Comparison of ENCODE assay signal across 12 cellular contexts in the genomic region with DNA sequence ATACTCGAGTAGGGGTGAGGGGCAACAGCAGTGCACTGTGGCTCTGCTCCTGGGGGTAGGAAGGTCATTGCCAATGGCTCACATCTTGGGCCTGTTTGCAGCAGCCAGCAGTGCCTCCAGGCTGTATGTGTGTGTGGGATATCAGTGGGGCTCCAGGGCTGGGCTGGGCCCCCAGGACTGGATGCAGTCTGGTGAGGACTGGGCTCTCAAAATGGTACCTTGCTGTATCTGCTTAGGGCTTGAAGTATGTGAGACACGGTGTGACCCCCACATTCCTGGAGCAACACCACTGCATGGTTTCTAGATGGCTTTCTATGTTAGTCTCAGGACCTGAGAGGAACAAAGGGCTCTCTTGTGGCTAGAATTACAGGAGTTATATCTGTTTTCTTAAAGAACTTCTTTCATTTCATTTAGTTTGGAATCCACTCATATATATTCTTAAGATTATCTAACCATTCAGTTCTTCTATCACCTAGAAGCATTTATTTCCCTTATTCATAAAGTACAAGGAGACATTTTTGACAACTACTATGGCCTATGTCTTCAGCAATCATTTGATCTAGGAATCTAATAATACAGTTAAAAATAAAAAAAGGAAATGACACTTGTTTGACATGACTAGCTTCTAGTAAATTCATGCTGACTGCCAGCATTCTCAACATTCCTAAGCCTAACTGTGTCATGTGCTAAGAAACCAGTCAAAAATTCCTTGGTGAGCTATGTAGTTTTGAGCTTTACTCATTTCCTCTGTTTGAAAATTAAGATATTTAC.
DNase-seq lines count a peak whose midpoint lies in the region; ATAC-seq and TF ChIP-seq lines count a peak whose summit lies in the region.
"Had no signal": no experiment of that assay in that cellular context is flagged by ENCODE, and none has a peak within 500 bp of the region (broad histone marks: within the 10 kb centered on the region; RNA-seq: fewer than 3 reads in every experiment).

No MANE protein-coding gene starts in this region.

- WGBS in hepatocyte (ENCODE audit: low lambda C conversion rate, missing lambda C conversion rate): 91% methylated on average over 2 of the region's 2 CpGs
- WGBS in spleen, 5 donors: 83 to 90% (median 85%) methylated on average over 2 of the region's 2 CpGs

- H3K4me1 Mint-ChIP-seq in WTC11: peaks cover 28% of the 10 kb centered on the region
- no peaks in the 10 kb centered on the region for H3K4me1 Mint-ChIP-seq in T-helper 2 cell treated with Interferon-gamma antibody and Interleukin-4, amounts not matched to agents 5 μg/mL and 100 μg/mL, for 36 hours (ENCODE audit: low read depth)

- no peaks in the 10 kb centered on the region for H3K27me3 Mint-ChIP-seq in WTC11 (ENCODE audit: low read depth)
- H3K27me3 Mint-ChIP-seq in T-helper 2 cell treated with Interferon-gamma antibody and Interleukin-4, amounts not matched to agents 5 μg/mL and 100 μg/mL, for 36 hours (ENCODE audit: low read depth): no peaks in the 10 kb centered on the region

- H3K36me3 ChIP-seq in hepatocyte (replicated peaks; ENCODE audit: insufficient read depth, low read depth) (no peaks in the 10 kb centered on the region), spleen (no peaks in the 10 kb centered on the region), vagina (no peaks in the 10 kb centered on the region)
- H3K36me3 ChIP-seq: HAP-1 had no signal

- H4K20me1 ChIP-seq in hepatocyte (ENCODE audit: insufficient read depth, poor library complexity, severe bottlenecking): no peaks in the 10 kb centered on the region

- H2AFZ ChIP-seq in hepatocyte: no peak overlapping the region

- H3K9me2 ChIP-seq in hepatocyte (replicated peaks; ENCODE audit: insufficient read depth): no peaks in the 10 kb centered on the region

- no peaks in the 10 kb centered on the region for H3K9me3 ChIP-seq in hepatocyte (ENCODE audit: low read depth)
- H3K9me3 ChIP-seq in spleen: peaks cover 0 to 44% (median 20%) of the 10 kb centered on the region in 8 donors
- no peaks in the 10 kb centered on the region for H3K9me3 ChIP-seq in vagina

- peaks cover 44% of the 10 kb centered on the region for H3K9me3 Mint-ChIP-seq in WTC11
- H3K9me3 Mint-ChIP-seq in T-helper 2 cell treated with Interferon-gamma antibody and Interleukin-4, amounts not matched to agents 5 μg/mL and 100 μg/mL, for 36 hours: peaks cover 5% of the 10 kb centered on the region

- peak; percentile 72 for ATAC-seq in WTC11
- ATAC-seq: GM12878 had no signal

- in situ Hi-C loops in G401 (cut with HindIII; ENCODE audit: low sequenced_read_pairs): no loop called here

- H3K4me3 Mint-ChIP-seq in WTC11: no peak overlapping the region
- no peak overlapping the region for H3K4me3 Mint-ChIP-seq in T-helper 2 cell treated with Interferon-gamma antibody and Interleukin-4, amounts not matched to agents 5 μg/mL and 100 μg/mL, for 36 hours

- peaks cover 15% of the 10 kb centered on the region for H3K4me1 ChIP-seq in hepatocyte (ENCODE audit: insufficient read depth)
- peaks cover 0 to 3% (median 0%) of the 10 kb centered on the region in 6 donors for H3K4me1 ChIP-seq in spleen
- H3K4me1 ChIP-seq in vagina: no peaks in the 10 kb centered on the region

- DNase-seq in HFF-Myc (ENCODE audit: extremely low read depth, low read depth) (peak; percentile 35), WTC11 (ENCODE audit: low spot score) (peak; percentile 9), hepatocyte (ENCODE audit: low spot score) (peak; percentile 14), spleen (peak; percentile 47), G401 (ENCODE audit: low spot score) (no peak), vagina (ENCODE audit: extremely low spot score in 2 of 2) (no peak)
- DNase-seq in T-helper 2 cell treated with Interferon-gamma antibody and Interleukin-4, amounts not matched to agents 5 μg/mL and 100 μg/mL, for 36 hours (ENCODE audit: low spot score): no peak
- DNase-seq in activated T-cell treated with anti-CD3 and anti-CD28 coated beads, Interleukin-2, amount 50 U/mL, for 1 hour: no peak
- DNase-seq: activated gamma-delta T cell; stimulated activated CD4-positive, alpha-beta T cell treated with anti-CD3 and anti-CD28 coated beads, Interleukin-2, amount 100 ng/mL, for 24 hours had no signal

- no peaks in the 10 kb centered on the region for H3K27me3 ChIP-seq in hepatocyte
- no peaks in the 10 kb centered on the region for H3K27me3 ChIP-seq in spleen (replicated peaks in 1 of 7)
- H3K27me3 ChIP-seq in vagina: no peaks in the 10 kb centered on the region

- CTCF ChIA-PET in WTC11 (lab: Charles Lee): interaction anchor here (1.0 to 1.6 kb wide), 2 partner anchors 11 to 691 kb away, joined by 3 to 5 read pairs; no protein-coding TSS in a partner anchor

- POLR2A ChIA-PET in WTC11 (lab: Charles Lee): no interaction called here

- 0 out of 2 replicates have a peak overlapping the region, but pooled peaks have one; percentile 42 for H3K27ac Mint-ChIP-seq in WTC11
- no peak overlapping the region for H3K27ac Mint-ChIP-seq in T-helper 2 cell treated with Interferon-gamma antibody and Interleukin-4, amounts not matched to agents 5 μg/mL and 100 μg/mL, for 36 hours

- no peak for TF ChIP-seq CTCF in HFF-Myc (IDR thresholded peaks at IDR 0.05; ENCODE audit: low read depth, low read length, missing control alignments)
- no peak for TF ChIP-seq CTCF in WTC11 (IDR thresholded peaks at IDR 0.05)
- no peak for TF ChIP-seq CTCF in hepatocyte (IDR thresholded peaks at IDR 0.05; ENCODE audit: poor library complexity)
- TF ChIP-seq CTCF in spleen (IDR thresholded peaks at IDR 0.05 in 8 of 11, conservative IDR thresholded peaks at IDR 0.05 in 3 of 11): no peak
- TF ChIP-seq CTCF in vagina (IDR thresholded peaks at IDR 0.05): no peak

- no peak overlapping the region for H3K4me3 ChIP-seq in HFF-Myc (replicated peaks; ENCODE audit: low read depth, low read length)
- no peak overlapping the region for H3K4me3 ChIP-seq in hepatocyte
- H3K4me3 ChIP-seq in spleen: no peak overlapping the region
- no peak overlapping the region for H3K4me3 ChIP-seq in vagina
- H3K4me3 ChIP-seq: GM12878, HAP-1 had no signal

- no peaks in the 10 kb centered on the region for H3K79me2 ChIP-seq in hepatocyte

- intact Hi-C loops in spleen (cut with DNase I; ENCODE audit: low total_unique reads) (no loop called here), vagina (cut with DNase I) (no loop called here)

- peak overlapping the region; percentile 38 for H3K27ac ChIP-seq in hepatocyte
- H3K27ac ChIP-seq in spleen: peak overlapping the region in 5 of 8 donors; percentile 10 to 46 (median 16)
- H3K27ac ChIP-seq in vagina: no peak overlapping the region

- H3K4me2 ChIP-seq in hepatocyte: no peak overlapping the region

- H3K36me3 Mint-ChIP-seq in WTC11: peaks cover 21% of the 10 kb centered on the region
- H3K36me3 Mint-ChIP-seq in T-helper 2 cell treated with Interferon-gamma antibody and Interleukin-4, amounts not matched to agents 5 μg/mL and 100 μg/mL, for 36 hours (ENCODE audit: low read depth): no peaks in the 10 kb centered on the region

- no peak for TF ChIP-seq POLR2A in spleen (IDR thresholded peaks at IDR 0.05)
- TF ChIP-seq POLR2A in vagina (IDR thresholded peaks at IDR 0.05): no peak

TF ChIP-seq in WTC11, 78 proteins besides CTCF, POLR2A, EP300 and RAD21:
- no peak for TF ChIP-seq PRRX2 (CRISPR knock-in tag; IDR thresholded peaks at IDR 0.05)
- TF ChIP-seq, protein P1, sequence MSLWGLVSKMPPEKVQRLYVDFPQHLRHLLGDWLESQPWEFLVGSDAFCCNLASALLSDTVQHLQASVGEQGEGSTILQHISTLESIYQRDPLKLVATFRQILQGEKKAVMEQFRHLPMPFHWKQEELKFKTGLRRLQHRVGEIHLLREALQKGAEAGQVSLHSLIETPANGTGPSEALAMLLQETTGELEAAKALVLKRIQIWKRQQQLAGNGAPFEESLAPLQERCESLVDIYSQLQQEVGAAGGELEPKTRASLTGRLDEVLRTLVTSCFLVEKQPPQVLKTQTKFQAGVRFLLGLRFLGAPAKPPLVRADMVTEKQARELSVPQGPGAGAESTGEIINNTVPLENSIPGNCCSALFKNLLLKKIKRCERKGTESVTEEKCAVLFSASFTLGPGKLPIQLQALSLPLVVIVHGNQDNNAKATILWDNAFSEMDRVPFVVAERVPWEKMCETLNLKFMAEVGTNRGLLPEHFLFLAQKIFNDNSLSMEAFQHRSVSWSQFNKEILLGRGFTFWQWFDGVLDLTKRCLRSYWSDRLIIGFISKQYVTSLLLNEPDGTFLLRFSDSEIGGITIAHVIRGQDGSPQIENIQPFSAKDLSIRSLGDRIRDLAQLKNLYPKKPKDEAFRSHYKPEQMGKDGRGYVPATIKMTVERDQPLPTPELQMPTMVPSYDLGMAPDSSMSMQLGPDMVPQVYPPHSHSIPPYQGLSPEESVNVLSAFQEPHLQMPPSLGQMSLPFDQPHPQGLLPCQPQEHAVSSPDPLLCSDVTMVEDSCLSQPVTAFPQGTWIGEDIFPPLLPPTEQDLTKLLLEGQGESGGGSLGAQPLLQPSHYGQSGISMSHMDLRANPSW (CRISPR knock-in tag; conservative IDR thresholded peaks at IDR 0.05; ENCODE audit: low read depth): no peak
- TF ChIP-seq FOXJ3 (CRISPR knock-in tag; IDR thresholded peaks at IDR 0.05; ENCODE audit: borderline replicate concordance): no peak
- TF ChIP-seq ZNF121 (CRISPR knock-in tag; IDR thresholded peaks at IDR 0.05): no peak
- no peak for TF ChIP-seq ZNF263 (CRISPR knock-in tag; IDR thresholded peaks at IDR 0.05; ENCODE audit: low read depth)
- no peak for TF ChIP-seq GABPB1 (CRISPR knock-in tag; IDR thresholded peaks at IDR 0.05)
- TF ChIP-seq, protein P2, sequence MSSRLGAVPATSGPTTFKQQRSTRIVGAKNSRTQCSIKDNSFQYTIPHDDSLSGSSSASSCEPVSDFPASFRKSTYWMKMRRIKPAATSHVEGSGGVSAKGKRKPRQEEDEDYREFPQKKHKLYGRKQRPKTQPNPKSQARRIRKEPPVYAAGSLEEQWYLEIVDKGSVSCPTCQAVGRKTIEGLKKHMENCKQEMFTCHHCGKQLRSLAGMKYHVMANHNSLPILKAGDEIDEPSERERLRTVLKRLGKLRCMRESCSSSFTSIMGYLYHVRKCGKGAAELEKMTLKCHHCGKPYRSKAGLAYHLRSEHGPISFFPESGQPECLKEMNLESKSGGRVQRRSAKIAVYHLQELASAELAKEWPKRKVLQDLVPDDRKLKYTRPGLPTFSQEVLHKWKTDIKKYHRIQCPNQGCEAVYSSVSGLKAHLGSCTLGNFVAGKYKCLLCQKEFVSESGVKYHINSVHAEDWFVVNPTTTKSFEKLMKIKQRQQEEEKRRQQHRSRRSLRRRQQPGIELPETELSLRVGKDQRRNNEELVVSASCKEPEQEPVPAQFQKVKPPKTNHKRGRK (CRISPR knock-in tag; IDR thresholded peaks at IDR 0.05; ENCODE audit: borderline replicate concordance): no peak

Comparison
In these comparisons a context has a peak if more than half of its experiments do, and no peak if none do; other contexts are left out.
1. DNase-seq: peak in HFF-Myc (single experiment), WTC11 (single experiment), hepatocyte (single experiment) and spleen (single experiment); none in T-helper 2 cell treated with Interferon-gamma antibody and Interleukin-4, amounts not matched to agents 5 μg/mL and 100 μg/mL, for 36 hours (single experiment), G401 (single experiment), vagina (0 of 2) and activated T-cell treated with anti-CD3 and anti-CD28 coated beads, Interleukin-2, amount 50 U/mL, for 1 hour (single experiment).